In the genomic region with DNA sequence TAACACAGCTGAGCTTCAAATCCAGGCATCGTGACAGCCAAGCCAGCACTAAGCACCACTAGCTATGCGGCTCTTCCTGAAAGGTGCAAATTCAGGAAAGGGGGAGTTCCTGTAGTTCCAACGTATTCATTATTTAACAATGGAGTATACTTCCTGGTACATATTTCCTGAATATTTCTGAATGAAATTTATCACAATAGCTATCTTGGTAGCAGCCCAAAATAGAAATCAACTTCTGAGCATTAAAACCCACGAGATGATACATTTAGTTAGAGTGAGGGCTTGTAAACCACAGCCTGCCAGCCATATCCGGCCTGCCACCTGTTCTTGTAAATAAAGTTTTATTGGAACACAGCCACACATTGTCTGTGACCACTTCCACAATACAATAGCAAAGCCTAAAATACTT, we compare ENCODE assay signal across 11 cellular contexts.
DNase-seq lines count a peak whose midpoint lies in the region; ATAC-seq lines count a peak whose summit lies in the region.
"Had no signal": no experiment of that assay in that cellular context is flagged by ENCODE, and none has a peak within 500 bp of the region (broad histone marks: within the 10 kb centered on the region; RNA-seq: fewer than 3 reads in every experiment).

No MANE protein-coding gene starts in this region.

- ATAC-seq in left colon (peak; percentile 66), HG03571 (IDR thresholded peaks at IDR 0.05; ENCODE audit: unreplicated experiment) (no peak), GM21723 (IDR thresholded peaks at IDR 0.05; ENCODE audit: unreplicated experiment) (no peak)
- ATAC-seq: left lung had no signal

- peak; percentile 18 for DNase-seq in NCI-H146 (lab: John Stamatoyannopoulos, UW)
- DNase-seq in NCI-H146 treated with DMSO at 0.1 percent for 48 hours (lab: John Stamatoyannopoulos, UW; ENCODE audit: unreplicated experiment): no peak
- peak; percentile 82 for DNase-seq in HT1080 (ENCODE audit: low read depth)
- peak; percentile 61 for DNase-seq in UCSD-AML1 (lab: John Stamatoyannopoulos, UW; ENCODE audit: unreplicated experiment)
- no peak for DNase-seq in left colon
- DNase-seq in posterior cingulate gyrus: no peak
- DNase-seq: endodermal cell, left lung, spleen had no signal

- intact Hi-C loops in left colon (cut with DNase I, micrococcal nuclease) (no loop called here), posterior cingulate gyrus (cut with DNase I) (no loop called here)

Comparison
In these comparisons a context has a peak if more than half of its experiments do, and no peak if none do; other contexts are left out.
1. DNase-seq: peak in NCI-H146 (single experiment), HT1080 (single experiment) and UCSD-AML1 (single experiment); none in NCI-H146 treated with DMSO at 0.1 percent for 48 hours (single experiment), left colon (0 of 2) and posterior cingulate gyrus (0 of 10).